In genomic region chr11:21505070-21505469, GRCh38 we compare ENCODE assay signal across 4 cellular contexts.
"Had no signal": no experiment of that assay in that cellular context is flagged by ENCODE, and none has a peak within 500 bp of the region (broad histone marks: within the 10 kb centered on the region; RNA-seq: fewer than 3 reads in every experiment).

No MANE protein-coding gene starts in this region.

- DNase-seq: IMR-90 had no signal

- H3K27ac ChIP-seq: HL-60 had no signal

- ATAC-seq: HepG2, K562 had no signal

- H3K4me3 ChIP-seq: K562 had no signal
